In genomic region chr13:98972627-98973026, GRCh38 we compare ENCODE assay signal across 1 cellular context.
TF ChIP-seq lines count a peak whose summit lies in the region.

No MANE protein-coding gene starts in this region.

TF ChIP-seq in GM23338, 12 proteins besides CTCF, POLR2A, EP300 and RAD21 (continued from another document):
- TF ChIP-seq, protein P1, sequence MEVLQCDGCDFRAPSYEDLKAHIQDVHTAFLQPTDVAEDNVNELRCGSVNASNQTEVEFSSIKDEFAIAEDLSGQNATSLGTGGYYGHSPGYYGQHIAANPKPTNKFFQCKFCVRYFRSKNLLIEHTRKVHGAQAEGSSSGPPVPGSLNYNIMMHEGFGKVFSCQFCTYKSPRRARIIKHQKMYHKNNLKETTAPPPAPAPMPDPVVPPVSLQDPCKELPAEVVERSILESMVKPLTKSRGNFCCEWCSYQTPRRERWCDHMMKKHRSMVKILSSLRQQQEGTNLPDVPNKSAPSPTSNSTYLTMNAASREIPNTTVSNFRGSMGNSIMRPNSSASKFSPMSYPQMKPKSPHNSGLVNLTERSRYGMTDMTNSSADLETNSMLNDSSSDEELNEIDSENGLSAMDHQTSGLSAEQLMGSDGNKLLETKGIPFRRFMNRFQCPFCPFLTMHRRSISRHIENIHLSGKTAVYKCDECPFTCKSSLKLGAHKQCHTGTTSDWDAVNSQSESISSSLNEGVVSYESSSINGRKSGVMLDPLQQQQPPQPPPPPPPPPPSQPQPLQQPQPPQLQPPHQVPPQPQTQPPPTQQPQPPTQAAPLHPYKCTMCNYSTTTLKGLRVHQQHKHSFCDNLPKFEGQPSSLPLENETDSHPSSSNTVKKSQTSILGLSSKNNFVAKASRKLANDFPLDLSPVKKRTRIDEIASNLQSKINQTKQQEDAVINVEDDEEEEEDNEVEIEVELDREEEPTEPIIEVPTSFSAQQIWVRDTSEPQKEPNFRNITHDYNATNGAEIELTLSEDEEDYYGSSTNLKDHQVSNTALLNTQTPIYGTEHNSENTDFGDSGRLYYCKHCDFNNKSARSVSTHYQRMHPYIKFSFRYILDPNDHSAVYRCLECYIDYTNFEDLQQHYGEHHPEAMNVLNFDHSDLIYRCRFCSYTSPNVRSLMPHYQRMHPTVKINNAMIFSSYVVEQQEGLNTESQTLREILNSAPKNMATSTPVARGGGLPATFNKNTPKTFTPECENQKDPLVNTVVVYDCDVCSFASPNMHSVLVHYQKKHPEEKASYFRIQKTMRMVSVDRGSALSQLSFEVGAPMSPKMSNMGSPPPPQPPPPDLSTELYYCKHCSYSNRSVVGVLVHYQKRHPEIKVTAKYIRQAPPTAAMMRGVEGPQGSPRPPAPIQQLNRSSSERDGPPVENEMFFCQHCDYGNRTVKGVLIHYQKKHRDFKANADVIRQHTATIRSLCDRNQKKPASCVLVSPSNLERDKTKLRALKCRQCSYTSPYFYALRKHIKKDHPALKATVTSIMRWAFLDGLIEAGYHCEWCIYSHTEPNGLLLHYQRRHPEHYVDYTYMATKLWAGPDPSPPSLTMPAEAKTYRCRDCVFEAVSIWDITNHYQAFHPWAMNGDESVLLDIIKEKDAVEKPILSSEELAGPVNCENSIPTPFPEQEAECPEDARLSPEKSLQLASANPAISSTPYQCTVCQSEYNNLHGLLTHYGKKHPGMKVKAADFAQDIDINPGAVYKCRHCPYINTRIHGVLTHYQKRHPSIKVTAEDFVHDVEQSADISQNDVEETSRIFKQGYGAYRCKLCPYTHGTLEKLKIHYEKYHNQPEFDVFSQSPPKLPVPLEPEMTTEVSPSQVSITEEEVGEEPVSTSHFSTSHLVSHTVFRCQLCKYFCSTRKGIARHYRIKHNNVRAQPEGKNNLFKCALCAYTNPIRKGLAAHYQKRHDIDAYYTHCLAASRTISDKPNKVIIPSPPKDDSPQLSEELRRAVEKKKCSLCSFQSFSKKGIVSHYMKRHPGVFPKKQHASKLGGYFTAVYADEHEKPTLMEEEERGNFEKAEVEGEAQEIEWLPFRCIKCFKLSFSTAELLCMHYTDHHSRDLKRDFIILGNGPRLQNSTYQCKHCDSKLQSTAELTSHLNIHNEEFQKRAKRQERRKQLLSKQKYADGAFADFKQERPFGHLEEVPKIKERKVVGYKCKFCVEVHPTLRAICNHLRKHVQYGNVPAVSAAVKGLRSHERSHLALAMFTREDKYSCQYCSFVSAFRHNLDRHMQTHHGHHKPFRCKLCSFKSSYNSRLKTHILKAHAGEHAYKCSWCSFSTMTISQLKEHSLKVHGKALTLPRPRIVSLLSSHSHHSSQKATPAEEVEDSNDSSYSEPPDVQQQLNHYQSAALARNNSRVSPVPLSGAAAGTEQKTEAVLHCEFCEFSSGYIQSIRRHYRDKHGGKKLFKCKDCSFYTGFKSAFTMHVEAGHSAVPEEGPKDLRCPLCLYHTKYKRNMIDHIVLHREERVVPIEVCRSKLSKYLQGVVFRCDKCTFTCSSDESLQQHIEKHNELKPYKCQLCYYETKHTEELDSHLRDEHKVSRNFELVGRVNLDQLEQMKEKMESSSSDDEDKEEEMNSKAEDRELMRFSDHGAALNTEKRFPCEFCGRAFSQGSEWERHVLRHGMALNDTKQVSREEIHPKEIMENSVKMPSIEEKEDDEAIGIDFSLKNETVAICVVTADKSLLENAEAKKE (CRISPR knock-in tag; IDR thresholded peaks at IDR 0.05), result no peak
- TF ChIP-seq CREB1 (CRISPR knock-in tag; IDR thresholded peaks at IDR 0.05; ENCODE audit: low read depth) (no peak), ZNF331 (CRISPR knock-in tag; IDR thresholded peaks at IDR 0.05; ENCODE audit: low read depth) (no peak), POLR2AphosphoS5 (IDR thresholded peaks at IDR 0.05; ENCODE audit: low read depth) (no peak), EZH2 (IDR thresholded peaks at IDR 0.05; ENCODE audit: low read depth, unreplicated experiment) (no peak), NANOG (IDR thresholded peaks at IDR 0.05; ENCODE audit: borderline replicate concordance) (no peak), REST (IDR thresholded peaks at IDR 0.05; ENCODE audit: unreplicated experiment) (no peak)
